1 cellular context compared by ENCODE assay signal in the genomic region with DNA sequence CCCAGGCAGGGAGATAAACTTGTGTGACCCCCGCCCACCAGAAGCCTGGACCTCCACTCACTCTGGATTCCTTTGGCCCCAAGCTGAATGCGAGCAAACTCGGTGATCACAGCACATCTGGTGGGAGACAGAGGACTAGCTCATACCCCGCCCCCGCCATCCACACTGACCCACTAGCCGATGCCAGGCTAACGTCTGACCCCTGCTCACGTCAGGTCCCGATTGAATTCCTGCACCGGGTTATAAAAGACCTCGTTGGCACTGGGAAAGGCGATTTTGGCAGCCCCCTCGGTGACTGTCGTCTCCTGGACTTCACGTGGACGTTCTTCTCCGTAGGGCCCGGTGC.
A peak's percentile ranks its signal among the peaks of the same experiment; 100 is the strongest.
TF ChIP-seq lines count a peak whose summit lies in the region.

No MANE protein-coding gene starts in this region.

TF ChIP-seq in K562, 482 proteins besides CTCF, POLR2A, EP300 and RAD21:
- TF ChIP-seq EGR1 (conservative IDR thresholded peaks at IDR 0.05) (peak; percentile 65), DMBX1 (CRISPR knock-in tag; IDR thresholded peaks at IDR 0.05; ENCODE audit: borderline replicate concordance) (no peak)
- TF ChIP-seq, protein P1, sequence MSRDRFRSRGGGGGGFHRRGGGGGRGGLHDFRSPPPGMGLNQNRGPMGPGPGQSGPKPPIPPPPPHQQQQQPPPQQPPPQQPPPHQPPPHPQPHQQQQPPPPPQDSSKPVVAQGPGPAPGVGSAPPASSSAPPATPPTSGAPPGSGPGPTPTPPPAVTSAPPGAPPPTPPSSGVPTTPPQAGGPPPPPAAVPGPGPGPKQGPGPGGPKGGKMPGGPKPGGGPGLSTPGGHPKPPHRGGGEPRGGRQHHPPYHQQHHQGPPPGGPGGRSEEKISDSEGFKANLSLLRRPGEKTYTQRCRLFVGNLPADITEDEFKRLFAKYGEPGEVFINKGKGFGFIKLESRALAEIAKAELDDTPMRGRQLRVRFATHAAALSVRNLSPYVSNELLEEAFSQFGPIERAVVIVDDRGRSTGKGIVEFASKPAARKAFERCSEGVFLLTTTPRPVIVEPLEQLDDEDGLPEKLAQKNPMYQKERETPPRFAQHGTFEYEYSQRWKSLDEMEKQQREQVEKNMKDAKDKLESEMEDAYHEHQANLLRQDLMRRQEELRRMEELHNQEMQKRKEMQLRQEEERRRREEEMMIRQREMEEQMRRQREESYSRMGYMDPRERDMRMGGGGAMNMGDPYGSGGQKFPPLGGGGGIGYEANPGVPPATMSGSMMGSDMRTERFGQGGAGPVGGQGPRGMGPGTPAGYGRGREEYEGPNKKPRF (IDR thresholded peaks at IDR 0.05; ENCODE audit: low read depth, low read length) = no peak
